ENCODE assay signal across 33 cellular contexts in the genomic region with DNA sequence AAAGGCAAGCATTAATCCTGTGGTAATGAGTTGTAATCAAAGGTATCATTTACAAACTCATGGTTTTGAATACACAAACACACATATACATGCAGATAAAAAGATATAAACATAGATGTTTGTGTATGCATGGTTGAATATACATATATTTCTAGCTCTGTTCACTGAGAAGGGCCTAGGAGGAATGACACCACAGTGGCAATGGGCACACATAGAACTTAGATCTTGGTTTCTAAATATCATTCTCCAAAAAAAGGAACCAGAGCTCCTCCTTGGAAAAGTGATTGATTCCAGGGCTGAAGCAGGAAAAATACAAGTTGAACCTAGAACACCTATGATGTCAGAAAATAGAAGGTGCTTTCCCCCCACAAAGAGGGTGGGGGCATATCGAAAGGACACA.
"Had no signal": no experiment of that assay in that cellular context is flagged by ENCODE, and none has a peak within 500 bp of the region (broad histone marks: within the 10 kb centered on the region; RNA-seq: fewer than 3 reads in every experiment).

No MANE protein-coding gene starts in this region.

- FAIRE-seq: bronchial epithelial cell, endometrium, endothelial cell of umbilical vein had no signal

- H3K27me3 Mint-ChIP-seq: activated CD4-positive, alpha-beta memory T cell treated with anti-CD3 and anti-CD28 coated beads for 36 hours; activated CD4-positive, alpha-beta T cell treated with anti-CD3 and anti-CD28 coated beads for 36 hours; activated CD4-positive, alpha-beta T cell treated with anti-CD3 and anti-CD28 coated beads, Interleukin-2, amount 10 ng/mL, durations not matched to agents 24 days and 14 days; activated CD8-positive, alpha-beta memory T cell treated with anti-CD3 and anti-CD28 coated beads, Interleukin-2, amount 10 ng/mL, durations not matched to agents 7 days and 5 days; activated naive CD8-positive, alpha-beta T cell; T-cell; T-helper 17 cell had no signal

- H3K27ac ChIP-seq: ascending aorta, brain microvascular endothelial cell, colonic mucosa, epithelial cell of prostate, esophagus squamous epithelium, gastroesophageal sphincter, heart right ventricle had no signal

- H3K4me3 Mint-ChIP-seq: activated CD4-positive, alpha-beta memory T cell treated with anti-CD3 and anti-CD28 coated beads for 36 hours; activated CD4-positive, alpha-beta T cell treated with anti-CD3 and anti-CD28 coated beads for 36 hours; activated CD4-positive, alpha-beta T cell treated with anti-CD3 and anti-CD28 coated beads, Interleukin-2, amount 10 ng/mL, durations not matched to agents 24 days and 14 days; activated CD8-positive, alpha-beta memory T cell treated with anti-CD3 and anti-CD28 coated beads, Interleukin-2, amount 10 ng/mL, durations not matched to agents 7 days and 5 days; activated CD8-positive, alpha-beta T cell treated with anti-CD3 and anti-CD28 coated beads, Interleukin-2, amount 10 ng/mL, durations not matched to agents 7 days and 5 days; activated naive CD8-positive, alpha-beta T cell; activated T-cell treated with anti-CD3 and anti-CD28 coated beads, Interleukin-2, amount 50 U/mL, for 72 hours; T-cell; T-helper 17 cell; T-helper 2 cell treated with Interferon-gamma antibody and Interleukin-4, amounts not matched to agents 5 μg/mL and 100 μg/mL, for 36 hours had no signal

- ATAC-seq: activated CD4-positive, alpha-beta T cell treated with anti-CD3 and anti-CD28 coated beads for 36 hours; activated CD8-positive, alpha-beta memory T cell treated with anti-CD3 and anti-CD28 coated beads, Interleukin-2, amount 10 ng/mL, durations not matched to agents 7 days and 5 days; activated CD8-positive, alpha-beta T cell treated with anti-CD3 and anti-CD28 coated beads, Interleukin-2, amount 10 ng/mL, durations not matched to agents 7 days and 5 days; activated T-cell treated with anti-CD3 and anti-CD28 coated beads, Interleukin-2, amount 50 U/mL, for 72 hours; gastroesophageal sphincter; heart right ventricle; T-cell; T-helper 17 cell had no signal

- H3K9me3 ChIP-seq: ascending aorta, colonic mucosa, gastroesophageal sphincter had no signal

- H3K27me3 ChIP-seq: ascending aorta, brain microvascular endothelial cell, colonic mucosa, esophagus squamous epithelium, gastroesophageal sphincter, heart right ventricle had no signal

- DNase-seq: activated CD4-positive, alpha-beta memory T cell treated with anti-CD3 and anti-CD28 coated beads for 36 hours; activated CD4-positive, alpha-beta T cell treated with anti-CD3 and anti-CD28 coated beads for 36 hours; activated CD4-positive, alpha-beta T cell treated with anti-CD3 and anti-CD28 coated beads, Interleukin-2, amount 10 ng/mL, durations not matched to agents 24 days and 14 days; activated CD4-positive, CD25-positive, alpha-beta regulatory T cell; activated CD4-positive, CD25-positive, alpha-beta regulatory T cell treated with anti-CD3 and anti-CD28 coated beads, Interleukin-2, amount 50 U/mL, for 72 hours; activated CD8-positive, alpha-beta memory T cell treated with anti-CD3 and anti-CD28 coated beads, Interleukin-2, amount 10 ng/mL, durations not matched to agents 7 days and 5 days; activated CD8-positive, alpha-beta memory T cell treated with anti-CD3 and anti-CD28 coated beads, Interleukin-2, amount 50 U/mL, for 4 hours; activated CD8-positive, alpha-beta T cell treated with anti-CD3 and anti-CD28 coated beads, Interleukin-2, amount 10 ng/mL, durations not matched to agents 7 days and 5 days; activated effector memory CD4-positive, alpha-beta T cell treated with Interleukin-2 at 50 U/mL for 16 hours; activated gamma-delta T cell treated with Interleukin-2 at 50 U/mL for 16 hours; activated naive CD4-positive, alpha-beta T cell treated with anti-CD3 and anti-CD28 coated beads, Interleukin-2, amount 50 U/mL, for 16 hours; activated naive CD4-positive, alpha-beta T cell treated with Interleukin-2 at 50 U/mL for 16 hours; activated T-cell treated with anti-CD3 and anti-CD28 coated beads, Interleukin-2, amount 50 U/mL, for 1 hour; activated T-cell treated with anti-CD3 and anti-CD28 coated beads, Interleukin-2, amount 50 U/mL, for 72 hours; brain microvascular endothelial cell; cerebellar nuclear complex; colonic mucosa; effector CD8-positive, alpha-beta T cell; esophagus squamous epithelium; foreskin melanocyte; heart right ventricle; SW 1271; T-cell; T-helper 17 cell; T1000 had no signal

- H3K27ac Mint-ChIP-seq: activated CD4-positive, alpha-beta memory T cell treated with anti-CD3 and anti-CD28 coated beads for 36 hours; activated CD4-positive, alpha-beta T cell treated with anti-CD3 and anti-CD28 coated beads for 36 hours; activated CD4-positive, alpha-beta T cell treated with anti-CD3 and anti-CD28 coated beads, Interleukin-2, amount 10 ng/mL, durations not matched to agents 24 days and 14 days; activated CD8-positive, alpha-beta memory T cell treated with anti-CD3 and anti-CD28 coated beads, Interleukin-2, amount 10 ng/mL, durations not matched to agents 7 days and 5 days; activated CD8-positive, alpha-beta T cell treated with anti-CD3 and anti-CD28 coated beads, Interleukin-2, amount 10 ng/mL, durations not matched to agents 7 days and 5 days; activated naive CD8-positive, alpha-beta T cell; activated T-cell treated with anti-CD3 and anti-CD28 coated beads, Interleukin-2, amount 50 U/mL, for 72 hours; T-cell; T-helper 17 cell; T-helper 2 cell treated with Interferon-gamma antibody and Interleukin-4, amounts not matched to agents 5 μg/mL and 100 μg/mL, for 36 hours had no signal

- H3K9me3 Mint-ChIP-seq: activated CD4-positive, alpha-beta memory T cell treated with anti-CD3 and anti-CD28 coated beads for 36 hours; activated CD4-positive, alpha-beta T cell treated with anti-CD3 and anti-CD28 coated beads, Interleukin-2, amount 10 ng/mL, durations not matched to agents 24 days and 14 days; activated T-cell treated with anti-CD3 and anti-CD28 coated beads, Interleukin-2, amount 50 U/mL, for 72 hours; T-cell had no signal
